1 cellular context compared by ENCODE assay signal in genomic region chr7:106626376-106627293, GRCh38.
TF ChIP-seq lines count a peak whose summit lies in the region.

No MANE protein-coding gene starts in this region.

TF ChIP-seq in endothelial cell of umbilical vein, 7 proteins besides CTCF, POLR2A, EP300 and RAD21 (continued from another document):
- no peak for TF ChIP-seq GATA2 (IDR thresholded peaks at IDR 0.05; ENCODE audit: insufficient read depth, insufficient read length, low read depth, low read length)
- TF ChIP-seq FOS (IDR thresholded peaks at IDR 0.05; ENCODE audit: borderline replicate concordance, insufficient read depth, low read length), result no peak
- TF ChIP-seq MAX (IDR thresholded peaks at IDR 0.05; ENCODE audit: insufficient read depth, insufficient read length), result no peak
